ENCODE assay signal across 8 cellular contexts in the genomic region with DNA sequence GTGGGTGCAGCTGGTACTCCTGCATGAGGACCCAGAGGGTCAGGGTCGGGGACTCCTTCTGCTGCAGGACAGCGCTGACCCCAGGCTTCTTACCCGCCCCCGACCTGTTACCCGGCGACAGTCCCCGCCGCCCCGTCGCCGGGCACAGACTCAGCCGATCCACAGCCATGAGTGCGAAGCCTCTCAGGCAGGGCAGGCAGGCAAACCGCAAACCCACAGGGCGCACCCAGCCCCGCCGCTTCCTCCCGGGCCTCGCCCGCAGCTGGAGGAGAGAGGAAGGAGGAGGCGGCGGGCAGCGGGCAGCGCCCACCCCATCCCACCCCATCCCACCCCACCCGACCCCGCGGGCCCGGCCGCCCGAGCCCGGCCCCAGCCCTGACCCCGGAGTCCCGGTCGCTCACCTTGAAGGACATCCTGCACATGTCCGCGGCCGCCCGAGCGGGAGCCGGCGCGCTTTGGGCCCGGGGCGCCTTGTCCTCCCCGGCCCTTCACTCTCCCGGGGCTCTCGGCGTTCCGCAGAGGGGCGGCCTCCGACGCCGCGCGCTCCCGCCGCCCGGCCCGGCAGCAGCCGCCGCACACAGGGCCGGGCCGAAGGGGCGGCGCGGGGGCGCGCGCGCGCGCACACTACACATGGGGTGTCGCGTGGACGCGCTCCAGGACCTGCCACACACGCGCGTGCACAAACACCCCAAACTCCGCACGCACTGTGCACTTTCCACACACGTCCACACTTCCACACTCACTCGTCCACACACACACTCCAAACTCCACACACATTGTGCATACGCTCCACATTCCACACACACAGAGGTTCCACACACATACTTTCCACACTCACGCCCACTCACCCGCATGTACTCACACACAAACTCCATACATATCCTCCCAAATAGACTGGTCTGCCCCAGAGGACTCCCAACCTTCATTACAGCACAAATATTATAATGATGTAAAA. TPM values are rescaled to one million over a fixed set of nuclear protein-coding genes. Genes with fewer than 3 reads are reported as not detected.
DNase-seq lines count a peak whose midpoint lies in the region; ATAC-seq and TF ChIP-seq lines count a peak whose summit lies in the region.

A gene with protein sequence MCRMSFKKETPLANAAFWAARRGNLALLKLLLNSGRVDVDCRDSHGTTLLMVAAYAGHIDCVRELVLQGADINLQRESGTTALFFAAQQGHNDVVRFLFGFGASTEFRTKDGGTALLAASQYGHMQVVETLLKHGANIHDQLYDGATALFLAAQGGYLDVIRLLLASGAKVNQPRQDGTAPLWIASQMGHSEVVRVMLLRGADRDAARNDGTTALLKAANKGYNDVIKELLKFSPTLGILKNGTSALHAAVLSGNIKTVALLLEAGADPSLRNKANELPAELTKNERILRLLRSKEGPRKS (minus strand): TSS at position 603 of the 955 bp plus-strand sequence. CDS start 181 bp downstream, at position 422.

- no peaks in the 10 kb centered on the region for H3K36me3 Mint-ChIP-seq in activated T-helper 17 cell treated with anti-CD3 and anti-CD28 coated beads, Interleukin-2, amount 50 U/mL, for 72 hours (ENCODE audit: low read depth)
- no peaks in the 10 kb centered on the region for H3K36me3 Mint-ChIP-seq in neural progenitor cell

- no peaks in the 10 kb centered on the region for H3K9me3 Mint-ChIP-seq in activated T-helper 17 cell treated with anti-CD3 and anti-CD28 coated beads, Interleukin-2, amount 50 U/mL, for 72 hours
- no peaks in the 10 kb centered on the region for H3K9me3 Mint-ChIP-seq in neural progenitor cell

- peaks cover 25% of the 10 kb centered on the region for H3K27me3 Mint-ChIP-seq in activated T-helper 17 cell treated with anti-CD3 and anti-CD28 coated beads, Interleukin-2, amount 50 U/mL, for 72 hours
- peaks cover 20% of the 10 kb centered on the region for H3K27me3 Mint-ChIP-seq in neural progenitor cell (ENCODE audit: insufficient read depth, low read depth)

- no peaks in the 10 kb centered on the region for H3K4me1 ChIP-seq in neural progenitor cell
- H3K4me1 ChIP-seq in tibial nerve: peaks cover 0 to 14% (median 0%) of the 10 kb centered on the region in 4 donors

- peak; percentile 87 for ATAC-seq in activated T-helper 17 cell treated with anti-CD3 and anti-CD28 coated beads, Interleukin-2, amount 50 U/mL, for 72 hours (replicated peaks)

- H3K79me2 ChIP-seq in neural progenitor cell (ENCODE audit: low read depth): no peaks in the 10 kb centered on the region

- peak within 1 kb of the TSS; percentile 84 for H3K4me2 ChIP-seq in neural progenitor cell

- H3K27me3 ChIP-seq in neural progenitor cell (peaks cover 42% of the 10 kb centered on the region), tibial nerve (peaks cover 0 to 3% of the 10 kb centered on the region in 2 donors)

- H3K36me3 ChIP-seq in neural progenitor cell (no peaks in the 10 kb centered on the region), tibial nerve (no peaks in the 10 kb centered on the region)

- TF ChIP-seq EP300 in tibial nerve (IDR thresholded peaks at IDR 0.05): no peak

- no peak within 1 kb of the TSS for H3K9ac ChIP-seq in neural progenitor cell

- H2AFZ ChIP-seq in neural progenitor cell (replicated peaks): peak within 1 kb of the TSS; percentile 70

- H3K4me3 ChIP-seq in fibroblast of villous mesenchyme (ENCODE audit: low read depth, low read length) (peak within 1 kb of the TSS; percentile 50), neural progenitor cell (peak within 1 kb of the TSS; percentile 57), tibial nerve (peak within 1 kb of the TSS; percentile 57 to 77 (median 58))

- no peak for TF ChIP-seq CTCF in fibroblast of villous mesenchyme (IDR thresholded peaks at IDR 0.05; ENCODE audit: insufficient read depth, low read depth, low read length)
- no peak for TF ChIP-seq CTCF in neural progenitor cell (IDR thresholded peaks at IDR 0.05)
- no peak for TF ChIP-seq CTCF in tibial nerve (IDR thresholded peaks at IDR 0.05)

- peak within 1 kb of the TSS; percentile 77 for H3K4me3 Mint-ChIP-seq in activated T-helper 17 cell treated with anti-CD3 and anti-CD28 coated beads, Interleukin-2, amount 50 U/mL, for 72 hours
- peak within 1 kb of the TSS; percentile 90 for H3K4me3 Mint-ChIP-seq in neural progenitor cell

- no peaks in the 10 kb centered on the region for H4K20me1 ChIP-seq in neural progenitor cell (ENCODE audit: low read depth)

- H3K9me3 ChIP-seq in neural progenitor cell (ENCODE audit: low read depth) (no peaks in the 10 kb centered on the region), tibial nerve (no peaks in the 10 kb centered on the region)

- H3K27ac ChIP-seq in neural progenitor cell: no peak within 1 kb of the TSS
- peak within 1 kb of the TSS in 3 of 4 donors; percentile 46 to 79 (median 61) for H3K27ac ChIP-seq in tibial nerve

- 0 to 1% methylated on average over 29 to 66 of the region's 86 CpGs for WGBS in tibial nerve, 2 donors

- peaks cover 16% of the 10 kb centered on the region for H3K4me1 Mint-ChIP-seq in activated T-helper 17 cell treated with anti-CD3 and anti-CD28 coated beads, Interleukin-2, amount 50 U/mL, for 72 hours
- H3K4me1 Mint-ChIP-seq in neural progenitor cell: peaks cover 11% of the 10 kb centered on the region

- no peak for TF ChIP-seq POLR2A in tibial nerve (IDR thresholded peaks at IDR 0.05)

- H3F3A ChIP-seq in neural progenitor cell (ENCODE audit: low read depth): no peaks in the 10 kb centered on the region

- peak within 1 kb of the TSS; percentile 61 for H3K27ac Mint-ChIP-seq in activated T-helper 17 cell treated with anti-CD3 and anti-CD28 coated beads, Interleukin-2, amount 50 U/mL, for 72 hours
- peak within 1 kb of the TSS; percentile 9 for H3K27ac Mint-ChIP-seq in neural progenitor cell

- DNase-seq in NCI-H748 (lab: John Stamatoyannopoulos, UW; ENCODE audit: unreplicated experiment) (peak; percentile 72), NCI-H748 treated with DMSO at 0.1 percent for 48 hours (lab: John Stamatoyannopoulos, UW) (no peak), NOMO-1 (lab: John Stamatoyannopoulos, UW; ENCODE audit: unreplicated experiment in 2 of 2) (peak; percentile 17 to 28), fibroblast of villous mesenchyme (ENCODE audit: low read depth) (no peak), neural progenitor cell (ENCODE audit: low spot score) (peak; percentile 81), tibial nerve (ENCODE audit: low spot score in 2 of 2) (no peak), SHP77 (lab: John Stamatoyannopoulos, UW) (no peak)

RNA-seq across cellular contexts. Expression of the gene that starts here (rescaled TPM):
- not detected for total RNA-seq in activated T-helper 17 cell treated with anti-CD3 and anti-CD28 coated beads, Interleukin-2, amount 50 U/mL, for 72 hours
- total RNA-seq in fibroblast of villous mesenchyme (0.43 and 0.97 TPM in 2 replicates), neural progenitor cell (ENCODE audit: low replicate concordance) (0.65 and 0.81 TPM in 2 replicates), tibial nerve (10 to 100 TPM; 13.0 to 22.1 (median 16.8) TPM)

Comparison
In these comparisons a context has a peak if more than half of its experiments do, and no peak if none do; other contexts are left out.
1. DNase-seq: peak in NCI-H748 (single experiment) and NOMO-1 (2 of 2); none in NCI-H748 treated with DMSO at 0.1 percent for 48 hours (single experiment), fibroblast of villous mesenchyme (single experiment), tibial nerve (0 of 2) and SHP77 (0 of 2).
2. Peak in ATAC-seq in activated T-helper 17 cell treated with anti-CD3 and anti-CD28 coated beads, Interleukin-2, amount 50 U/mL, for 72 hours; RNA of the gene not detected or under 1 TPM.
3. Peak in DNase-seq, H3K4me3 ChIP-seq and H3K4me2 ChIP-seq in neural progenitor cell; RNA of the gene not detected or under 1 TPM.
4. Peak in every context shown above with its lines, with median percentiles within 50 percentile points of each other: H3K4me3 ChIP-seq.